9 cellular contexts compared by ENCODE assay signal in the genomic region with DNA sequence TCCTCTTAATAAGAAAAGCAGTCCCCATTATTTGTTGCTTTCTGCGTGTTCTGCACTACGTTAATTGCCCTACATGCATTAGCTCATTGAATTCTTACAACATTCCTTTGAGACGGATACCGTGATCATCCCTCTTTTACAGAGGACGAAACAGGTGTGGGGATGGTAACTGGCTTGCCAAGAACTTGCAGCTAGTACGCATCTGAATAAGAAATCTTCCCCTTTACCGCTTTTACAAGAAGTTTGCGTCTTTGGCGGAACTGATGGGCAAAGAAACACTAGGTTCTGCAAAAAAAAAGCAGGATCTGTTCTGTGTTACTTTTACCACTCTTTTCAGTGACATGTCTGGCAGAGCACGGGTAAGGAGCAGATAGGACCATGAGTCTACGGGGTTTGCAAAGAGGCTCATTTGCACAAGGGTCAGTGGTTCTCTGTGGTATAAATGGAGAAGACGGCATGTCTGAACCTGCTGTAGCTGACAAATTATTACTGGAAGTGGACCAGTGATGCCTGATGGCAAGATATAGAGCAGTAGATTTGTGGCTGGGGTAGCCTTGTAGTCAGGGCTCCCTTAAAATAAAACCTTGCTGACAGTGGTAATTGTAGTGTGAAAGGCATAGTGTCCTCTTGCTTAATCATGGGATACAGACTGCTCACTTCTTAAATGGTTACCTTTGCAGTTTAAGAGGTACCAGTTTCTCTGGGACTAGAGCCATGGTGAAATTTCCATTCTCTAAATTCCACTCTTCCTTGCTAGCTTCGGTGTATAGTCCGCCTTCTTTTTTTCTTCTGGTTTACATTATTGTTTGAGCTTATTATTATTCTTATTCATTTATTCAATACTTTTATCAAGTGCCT. TPM values are rescaled to one million over a fixed set of nuclear protein-coding genes. Genes with fewer than 3 reads are reported as not detected.
A peak's percentile ranks its signal among the peaks of the same experiment; 100 is the strongest.
DNase-seq lines count a peak whose midpoint lies in the region; ATAC-seq and TF ChIP-seq lines count a peak whose summit lies in the region.
"Had no signal": no experiment of that assay in that cellular context is flagged by ENCODE, and none has a peak within 500 bp of the region (broad histone marks: within the 10 kb centered on the region; RNA-seq: fewer than 3 reads in every experiment).

No MANE protein-coding gene starts in this region.

- 27 to 38% (median 32%) methylated on average over 14 of the region's 14 CpGs for WGBS in psoas muscle, 3 donors

- peaks cover 36% of the 10 kb centered on the region for H3K4me1 Mint-ChIP-seq in stimulated activated naive CD8-positive, alpha-beta T cell treated with anti-CD3 and anti-CD28 coated beads, Interleukin-15, Interleukin-2, amounts not matched to agents 100 ng/mL and 50 ng/mL, for 24 hours (ENCODE audit: low read depth)

- no peak for TF ChIP-seq CTCF in psoas muscle (IDR thresholded peaks at IDR 0.05)

- intact Hi-C loops in psoas muscle (cut with DNase I), result no loop called here

- H3K4me1 ChIP-seq in psoas muscle, result peaks cover 29% of the 10 kb centered on the region

- H3K4me3 Mint-ChIP-seq in stimulated activated naive CD8-positive, alpha-beta T cell treated with anti-CD3 and anti-CD28 coated beads, Interleukin-15, Interleukin-2, amounts not matched to agents 100 ng/mL and 50 ng/mL, for 24 hours, result peak overlapping the region; percentile 95

- no peaks in the 10 kb centered on the region for H3K27me3 ChIP-seq in psoas muscle (ENCODE audit: insufficient read depth in 3 of 3, low read length in 2 of 3)
- H3K27me3 ChIP-seq: foreskin keratinocyte had no signal

- H3K36me3 Mint-ChIP-seq in stimulated activated naive CD8-positive, alpha-beta T cell treated with anti-CD3 and anti-CD28 coated beads, Interleukin-15, Interleukin-2, amounts not matched to agents 100 ng/mL and 50 ng/mL, for 24 hours (ENCODE audit: low read depth), result peaks cover 26% of the 10 kb centered on the region

- H3K27ac Mint-ChIP-seq in stimulated activated naive CD8-positive, alpha-beta T cell treated with anti-CD3 and anti-CD28 coated beads, Interleukin-15, Interleukin-2, amounts not matched to agents 100 ng/mL and 50 ng/mL, for 24 hours, result peak overlapping the region; percentile 45

- no peak for DNase-seq in stimulated activated naive CD8-positive, alpha-beta T cell treated with anti-CD3 and anti-CD28 coated beads, Interleukin-15, Interleukin-2, amounts not matched to agents 100 U/mL and 50 U/mL, for 24 hours
- peak; percentile 6 for DNase-seq in SW480 (ENCODE audit: low spot score)
- DNase-seq in fibroblast of peridontal ligament (ENCODE audit: extremely low read depth), result peak; percentile 15
- no peak for DNase-seq in psoas muscle
- DNase-seq in dedifferentiated amniotic fluid mesenchymal stem cell (ENCODE audit: extremely low spot score), result no peak

- no peaks in the 10 kb centered on the region for H3K9me3 ChIP-seq in psoas muscle

- H3K27me3 Mint-ChIP-seq in stimulated activated naive CD8-positive, alpha-beta T cell treated with anti-CD3 and anti-CD28 coated beads, Interleukin-15, Interleukin-2, amounts not matched to agents 100 ng/mL and 50 ng/mL, for 24 hours, result no peaks in the 10 kb centered on the region

- H3K9me3 Mint-ChIP-seq in stimulated activated naive CD8-positive, alpha-beta T cell treated with anti-CD3 and anti-CD28 coated beads, Interleukin-15, Interleukin-2, amounts not matched to agents 100 ng/mL and 50 ng/mL, for 24 hours, result no peaks in the 10 kb centered on the region

- no peak for ATAC-seq in stimulated activated naive CD8-positive, alpha-beta T cell treated with anti-CD3 and anti-CD28 coated beads, Interleukin-15, Interleukin-2, amounts not matched to agents 100 U/mL and 50 U/mL, for 24 hours
- ATAC-seq in psoas muscle (no peak), GM18873 (IDR thresholded peaks at IDR 0.05; ENCODE audit: low FRiP score, unreplicated experiment) (no peak), HG03095 (IDR thresholded peaks at IDR 0.05; ENCODE audit: unreplicated experiment) (no peak)
- ATAC-seq: foreskin keratinocyte had no signal

- peak overlapping the region; percentile 90 for H3K4me3 ChIP-seq in psoas muscle

- H3K36me3 ChIP-seq in psoas muscle (ENCODE audit: insufficient read depth in 1 of 2, low read depth in 1 of 2), result peaks cover 2 to 20% of the 10 kb centered on the region in 2 donors

- H3K27ac ChIP-seq in psoas muscle, result no peak overlapping the region

RNA-seq across cellular contexts. Expression of a gene that starts 1.4 kb away (rescaled TPM):
- 10 to 100 TPM in 1 of 4 donors, 1 to 10 TPM in 3; 4.9 to 10.9 (median 7.0) TPM for total RNA-seq in psoas muscle
- polyA plus RNA-seq in psoas muscle, result 10 to 100 TPM in 1 of 3 donors, 1 to 10 TPM in 2; 4.4 to 16.1 (median 4.8) TPM

RNA-seq across cellular contexts. Expression of a gene that starts 3.2 kb away (rescaled TPM):
- total RNA-seq in psoas muscle, result 10 to 100 TPM; 50.0 to 66.3 (median 54.4) TPM
- 10 to 100 TPM; 30.8 to 90.1 (median 51.2) TPM for polyA plus RNA-seq in psoas muscle

RNA-seq across cellular contexts. Expression of a gene that starts 30.4 kb away (rescaled TPM):
- 10 to 100 TPM; 27.8 to 34.6 (median 32.4) TPM for total RNA-seq in psoas muscle
- 10 to 100 TPM; 12.6 to 20.2 (median 13.6) TPM for polyA plus RNA-seq in psoas muscle

Comparison
In these comparisons a context has a peak if more than half of its experiments do, and no peak if none do; other contexts are left out.
1. DNase-seq: peak in SW480 (single experiment) and fibroblast of peridontal ligament (single experiment); none in stimulated activated naive CD8-positive, alpha-beta T cell treated with anti-CD3 and anti-CD28 coated beads, Interleukin-15, Interleukin-2, amounts not matched to agents 100 U/mL and 50 U/mL, for 24 hours (single experiment), psoas muscle (0 of 2) and dedifferentiated amniotic fluid mesenchymal stem cell (single experiment).